Comparison of ENCODE assay signal across 15 cellular contexts in genomic region chr10:99484626-99485581, GRCh38. TPM values are rescaled to one million over a fixed set of nuclear protein-coding genes. Genes with fewer than 3 reads are reported as not detected.
DNase-seq lines count a peak whose midpoint lies in the region; ATAC-seq and TF ChIP-seq lines count a peak whose summit lies in the region.
"Had no signal": no experiment of that assay in that cellular context is flagged by ENCODE, and none has a peak within 500 bp of the region (broad histone marks: within the 10 kb centered on the region; RNA-seq: fewer than 3 reads in every experiment).

No MANE protein-coding gene starts in this region.

- H3K27me3 ChIP-seq in Caco-2 (replicated peaks; ENCODE audit: control insufficient read depth, insufficient read depth, low read length), result no peaks in the 10 kb centered on the region; the same call in 1 of the 2 replicates
- H3K27me3 ChIP-seq in HCT116 (ENCODE audit: insufficient read depth, low read length), result peaks cover 27% of the 10 kb centered on the region
- no peaks in the 10 kb centered on the region for H3K27me3 ChIP-seq in iPS DF 6.9 (ENCODE audit: control insufficient read depth, insufficient read depth, low read length)
- H3K27me3 ChIP-seq: BLaER1 had no signal

- no peak for TF ChIP-seq POLR2A in HCT116 (IDR thresholded peaks at IDR 0.05; ENCODE audit: borderline replicate concordance, extremely low read depth, insufficient read depth, insufficient read length)

- no CpG with 5 or more reads among the region's 27 CpGs for WGBS in iPS DF 6.9 (ENCODE audit: insufficient coverage, insufficient read length)

- peaks cover 21% of the 10 kb centered on the region for H3K27me3 Mint-ChIP-seq in Caco-2 (ENCODE audit: insufficient read depth, unreplicated experiment)

- intact Hi-C loops in Caco-2 (cut with micrococcal nuclease; ENCODE audit: unreplicated experiment), result loop anchor here (1.0 kb wide), 3 partner anchors 63 to 127 kb away; no protein-coding TSS in a partner anchor
- intact Hi-C loops in HCT116 (cut with micrococcal nuclease), result loop anchor here (1.0 to 5.0 kb wide), 3 partner anchors 63 to 222 kb away; no protein-coding TSS in a partner anchor

- H3K4me1 ChIP-seq in Caco-2 (no peaks in the 10 kb centered on the region), HCT116 (ENCODE audit: control insufficient read depth in 1 of 2, insufficient read depth in 2 of 2, low read length in 2 of 2) (peaks cover 0 to 8% of the 10 kb centered on the region in 2 experiments; a peak in 1 of 4 replicates), iPS DF 6.9 (ENCODE audit: control insufficient read depth, insufficient read depth, low read length) (no peaks in the 10 kb centered on the region)
- H3K4me1 ChIP-seq: BLaER1, left lung had no signal

- CTCF ChIA-PET in Caco-2 (lab: Charles Lee), result interaction anchor here (0.7 to 1.8 kb wide), 5 partner anchors 10 to 60 kb away, joined by 4 to 11 read pairs (median 9); partner anchors contain the start of gene GOT1
- CTCF ChIA-PET in HCT116 (lab: Charles Lee), result interaction anchor here (0.8 to 2.9 kb wide), 23 partner anchors 10 to 361 kb away, joined by 3 to 16 read pairs (median 4); partner anchors contain the start of gene SLC25A28
- CTCF ChIA-PET in RWPE1 (lab: Yijun Ruan, JAX), result interaction anchor here (0.5 to 2.4 kb wide), 16 partner anchors 11 to 831 kb away, joined by 3 to 9 read pairs (median 4); no protein-coding TSS in a partner anchor

- no peaks in the 10 kb centered on the region for H3K79me2 ChIP-seq in HCT116 (ENCODE audit: insufficient read depth, low read length)

- peaks cover 7% of the 10 kb centered on the region for H3K4me1 Mint-ChIP-seq in Caco-2 (ENCODE audit: low read depth, unreplicated experiment)
- H3K4me1 Mint-ChIP-seq: nephron; stimulated activated naive CD8-positive, alpha-beta T cell treated with anti-CD3 and anti-CD28 coated beads, Interleukin-15, amount 100 ng/mL, for 72 hours had no signal

- no peaks in the 10 kb centered on the region for H3K9me3 Mint-ChIP-seq in Caco-2 (ENCODE audit: unreplicated experiment)

- POLR2A ChIA-PET in Caco-2 (lab: Charles Lee), result no interaction called here
- POLR2A ChIA-PET in HCT116 (lab: Charles Lee), result interaction anchor here (1.2 kb wide), 1 partner anchor 54 kb away, joined by 4 read pairs; the partner anchor contains the start of gene GOT1
- POLR2A ChIA-PET in RWPE1 (lab: Yijun Ruan, JAX; ENCODE audit: low non-redundant PET), result no interaction called here

- peak overlapping the region; percentile 33 for H3K4me2 ChIP-seq in HCT116 (ENCODE audit: low read length)
- H3K4me2 ChIP-seq: BLaER1 had no signal

- H3K36me3 ChIP-seq in Caco-2 (ENCODE audit: control insufficient read depth, insufficient read depth, low read length), result no peaks in the 10 kb centered on the region
- H3K36me3 ChIP-seq in HCT116 (ENCODE audit: control insufficient read depth in 1 of 2, insufficient read depth in 2 of 2, low read length in 2 of 2), result no peaks in the 10 kb centered on the region
- H3K36me3 ChIP-seq in iPS DF 6.9 (ENCODE audit: control insufficient read depth, insufficient read depth, low read length), result no peaks in the 10 kb centered on the region
- H3K36me3 ChIP-seq: BLaER1, left lung had no signal

- peak; percentile 90 for ATAC-seq in HCT116
- no peak for ATAC-seq in HG02884 (IDR thresholded peaks at IDR 0.05; ENCODE audit: unreplicated experiment)
- no peak for ATAC-seq in GM18858 (IDR thresholded peaks at IDR 0.05; ENCODE audit: unreplicated experiment)
- ATAC-seq: left lung; right cardiac atrium; stimulated activated naive CD8-positive, alpha-beta T cell treated with anti-CD3 and anti-CD28 coated beads, Interleukin-15, amount 100 ng/mL, for 72 hours had no signal

- H3K27ac ChIP-seq in HCT116 (ENCODE audit: low read depth, low read length) (no peak overlapping the region), RWPE1 (no peak overlapping the region), iPS DF 6.9 (ENCODE audit: low read length) (no peak overlapping the region)
- H3K27ac ChIP-seq: BLaER1, left lung had no signal

- H3K4me3 Mint-ChIP-seq in Caco-2 (ENCODE audit: unreplicated experiment), result no peak overlapping the region
- H3K4me3 Mint-ChIP-seq: nephron; stimulated activated naive CD8-positive, alpha-beta T cell treated with anti-CD3 and anti-CD28 coated beads, Interleukin-15, amount 100 ng/mL, for 72 hours had no signal

- no peaks in the 10 kb centered on the region for H3K36me3 Mint-ChIP-seq in Caco-2 (ENCODE audit: insufficient read depth, unreplicated experiment)

- H4K20me1 ChIP-seq in HCT116 (ENCODE audit: insufficient read depth), result no peaks in the 10 kb centered on the region
- H4K20me1 ChIP-seq: BLaER1 had no signal

- H3K9me3 ChIP-seq in Caco-2 (no peaks in the 10 kb centered on the region), HCT116 (ENCODE audit: control insufficient read depth in 1 of 2, insufficient read depth in 1 of 2, low read depth in 1 of 2, low read length in 2 of 2) (no peaks in the 10 kb centered on the region), iPS DF 6.9 (ENCODE audit: control insufficient read depth, insufficient read depth, low read length) (no peaks in the 10 kb centered on the region)
- H3K9me3 ChIP-seq: BLaER1, left lung had no signal

- no peak overlapping the region for H3K27ac Mint-ChIP-seq in Caco-2 (ENCODE audit: unreplicated experiment)
- H3K27ac Mint-ChIP-seq: nephron had no signal

- H3K9ac ChIP-seq in HCT116 (ENCODE audit: low read length), result no peak overlapping the region
- H3K9ac ChIP-seq: BLaER1 had no signal

- peak; percentile 43 to 58 for DNase-seq in Caco-2
- DNase-seq in HCT116 (ENCODE audit: low read depth, low spot score), result no peak
- DNase-seq in RWPE1 (ENCODE audit: low spot score), result peak; percentile 46
- peak; percentile 18 for DNase-seq in iPS DF 6.9 (ENCODE audit: low read depth, low spot score)
- no peak for DNase-seq in AG20443 (ENCODE audit: low spot score)
- no peak for DNase-seq in activated CD4-positive, alpha-beta T cell treated with anti-CD3 and anti-CD28 coated beads, Interleukin-2, amount 50 U/mL, for 4 hours
- DNase-seq: activated T-cell treated with anti-CD3 and anti-CD28 coated beads, Interleukin-2, amount 50 U/mL, for 1 hour; anterior cingulate cortex; left lung; right cardiac atrium; stimulated activated naive CD8-positive, alpha-beta T cell treated with anti-CD3 and anti-CD28 coated beads, Interleukin-15, amount 100 ng/mL, for 72 hours had no signal

- peak overlapping the region; percentile 93 for H2AFZ ChIP-seq in HCT116 (ENCODE audit: low read depth, low read length, poor library complexity, severe bottlenecking)

- TF ChIP-seq CTCF in Caco-2 (IDR thresholded peaks at IDR 0.05; ENCODE audit: insufficient read depth in 1 of 2, low read depth in 1 of 2, low read length in 1 of 2, severe bottlenecking in 1 of 2, unreplicated experiment in 1 of 2), result peak; percentile 74 to 83
- TF ChIP-seq CTCF in HCT116 (IDR thresholded peaks at IDR 0.05 in 2 of 3, conservative IDR thresholded peaks at IDR 0.05 in 1 of 3; ENCODE audit: borderline replicate concordance in 1 of 3, insufficient read depth in 1 of 3, low read depth in 2 of 3, low read length in 2 of 3), result peak; percentile 79 to 87 (median 84)
- TF ChIP-seq CTCF in RWPE1 (conservative IDR thresholded peaks at IDR 0.05; ENCODE audit: low read depth), result peak; percentile 11; the same call in 1 of the 2 replicates

- H3K9me2 ChIP-seq in HCT116 (ENCODE audit: insufficient read depth), result no peaks in the 10 kb centered on the region

- TF ChIP-seq RAD21 in HCT116 (IDR thresholded peaks at IDR 0.05; ENCODE audit: low read depth), result peak; percentile 79

- RAD21 ChIA-PET in HCT116 (lab: Charles Lee; ENCODE audit: low non-redundant PET in 1 of 2, low total read pairs in 2 of 2, uncharacterized antibody in 2 of 2, unreplicated experiment in 2 of 2), result interaction anchor here (0.8 to 0.9 kb wide), 2 partner anchors 49 to 128 kb away, joined by 3 to 5 read pairs; no protein-coding TSS in a partner anchor

- H3K4me3 ChIP-seq in Caco-2 (ENCODE audit: low read depth, low read length) (no peak overlapping the region), HCT116 (replicated peaks in 1 of 2; ENCODE audit: low read depth in 1 of 2, low read length in 2 of 2) (no peak overlapping the region), iPS DF 6.9 (ENCODE audit: low read length) (no peak overlapping the region)
- H3K4me3 ChIP-seq: BLaER1, left lung had no signal

- BruUV-seq in Caco-2 (replicated peaks; lab: Mats Ljungman, UMichigan) (no TSS peak), HCT116 (replicated peaks; lab: Mats Ljungman, UMichigan) (no TSS peak)

TF ChIP-seq in HCT116, 20 proteins besides CTCF, POLR2A, EP300 and RAD21 (continues in another document):
- TF ChIP-seq EZH2 (IDR thresholded peaks at IDR 0.05) (no peak), YY1 (IDR thresholded peaks at IDR 0.05; ENCODE audit: extremely low read depth, insufficient replicate concordance, low read depth, low read length) (no peak), ZNF274 (IDR thresholded peaks at IDR 0.05; ENCODE audit: low read depth, low read length) (no peak), SIN3A (IDR thresholded peaks at IDR 0.05; ENCODE audit: low read depth) (no peak), EGR1 (IDR thresholded peaks at IDR 0.05; ENCODE audit: low read depth) (no peak)

RNA-seq across cellular contexts. Expression of gene NKX2-3, which starts 47.8 kb away (rescaled TPM):
- total RNA-seq in Caco-2 (2022) (0.37 and 0.43 TPM in 2 replicates), HCT116 (2021; ENCODE audit: unreplicated experiment) (not detected)
- not detected in 2 replicates for polyA plus RNA-seq in HCT116 (2012)
- total RNA-seq: left lung, right cardiac atrium had no signal
- polyA plus RNA-seq: right cardiac atrium had no signal

RNA-seq across cellular contexts. Expression of gene GOT1, which starts 54.5 kb away (rescaled TPM):
- total RNA-seq in Caco-2 (2022) (58.5 and 59.8 TPM in 2 replicates), HCT116 (2021; ENCODE audit: unreplicated experiment) (135 TPM)
- polyA plus RNA-seq in HCT116 (2012), result 211 and 224 TPM in 2 replicates

Comparison
In these comparisons a context has a peak if more than half of its experiments do, and no peak if none do; other contexts are left out.
1. DNase-seq: peak in Caco-2 (2 of 2), RWPE1 (single experiment) and iPS DF 6.9 (single experiment); none in HCT116 (single experiment), AG20443 (single experiment) and activated CD4-positive, alpha-beta T cell treated with anti-CD3 and anti-CD28 coated beads, Interleukin-2, amount 50 U/mL, for 4 hours (0 of 2).
2. CTCF ChIP-seq: peak in every context shown above with its lines; median percentile 84 in HCT116; 78 in Caco-2; 11 in RWPE1.